In genomic region chrX:107567370-107567769, GRCh38 we compare ENCODE assay signal across 1 cellular context.
TF ChIP-seq lines count a peak whose summit lies in the region.

No MANE protein-coding gene starts in this region.

TF ChIP-seq in GM23338, 12 proteins besides CTCF, POLR2A, EP300 and RAD21:
- no peak for TF ChIP-seq ZNF462 (CRISPR knock-in tag; IDR thresholded peaks at IDR 0.05)
- TF ChIP-seq EZH2 (IDR thresholded peaks at IDR 0.05; ENCODE audit: low read depth, unreplicated experiment): no peak
- TF ChIP-seq CREB1 (CRISPR knock-in tag; IDR thresholded peaks at IDR 0.05; ENCODE audit: low read depth): no peak
- TF ChIP-seq NANOG (IDR thresholded peaks at IDR 0.05; ENCODE audit: borderline replicate concordance): no peak
- TF ChIP-seq ZNF331 (CRISPR knock-in tag; IDR thresholded peaks at IDR 0.05; ENCODE audit: low read depth): no peak
- no peak for TF ChIP-seq EZH2phosphoT487 (IDR thresholded peaks at IDR 0.05; ENCODE audit: unreplicated experiment)
- no peak for TF ChIP-seq ETS1 (IDR thresholded peaks at IDR 0.05)
- no peak for TF ChIP-seq POLR2AphosphoS5 (IDR thresholded peaks at IDR 0.05; ENCODE audit: low read depth)
- TF ChIP-seq STAT1 (IDR thresholded peaks at IDR 0.05; ENCODE audit: unreplicated experiment): no peak
- no peak for TF ChIP-seq JUNB (IDR thresholded peaks at IDR 0.05; ENCODE audit: unreplicated experiment)
TF ChIP-seq in GM23338: peak in this region for 0.
